Comparison of ENCODE assay signal across 2 cellular contexts in genomic region chr14:96103560-96104460, GRCh38.
TF ChIP-seq lines count a peak whose summit lies in the region.

No MANE protein-coding gene starts in this region.

TF ChIP-seq in SK-N-SH, 30 proteins besides CTCF, POLR2A, EP300 and RAD21 (continued from another document):
- TF ChIP-seq, protein P1, sequence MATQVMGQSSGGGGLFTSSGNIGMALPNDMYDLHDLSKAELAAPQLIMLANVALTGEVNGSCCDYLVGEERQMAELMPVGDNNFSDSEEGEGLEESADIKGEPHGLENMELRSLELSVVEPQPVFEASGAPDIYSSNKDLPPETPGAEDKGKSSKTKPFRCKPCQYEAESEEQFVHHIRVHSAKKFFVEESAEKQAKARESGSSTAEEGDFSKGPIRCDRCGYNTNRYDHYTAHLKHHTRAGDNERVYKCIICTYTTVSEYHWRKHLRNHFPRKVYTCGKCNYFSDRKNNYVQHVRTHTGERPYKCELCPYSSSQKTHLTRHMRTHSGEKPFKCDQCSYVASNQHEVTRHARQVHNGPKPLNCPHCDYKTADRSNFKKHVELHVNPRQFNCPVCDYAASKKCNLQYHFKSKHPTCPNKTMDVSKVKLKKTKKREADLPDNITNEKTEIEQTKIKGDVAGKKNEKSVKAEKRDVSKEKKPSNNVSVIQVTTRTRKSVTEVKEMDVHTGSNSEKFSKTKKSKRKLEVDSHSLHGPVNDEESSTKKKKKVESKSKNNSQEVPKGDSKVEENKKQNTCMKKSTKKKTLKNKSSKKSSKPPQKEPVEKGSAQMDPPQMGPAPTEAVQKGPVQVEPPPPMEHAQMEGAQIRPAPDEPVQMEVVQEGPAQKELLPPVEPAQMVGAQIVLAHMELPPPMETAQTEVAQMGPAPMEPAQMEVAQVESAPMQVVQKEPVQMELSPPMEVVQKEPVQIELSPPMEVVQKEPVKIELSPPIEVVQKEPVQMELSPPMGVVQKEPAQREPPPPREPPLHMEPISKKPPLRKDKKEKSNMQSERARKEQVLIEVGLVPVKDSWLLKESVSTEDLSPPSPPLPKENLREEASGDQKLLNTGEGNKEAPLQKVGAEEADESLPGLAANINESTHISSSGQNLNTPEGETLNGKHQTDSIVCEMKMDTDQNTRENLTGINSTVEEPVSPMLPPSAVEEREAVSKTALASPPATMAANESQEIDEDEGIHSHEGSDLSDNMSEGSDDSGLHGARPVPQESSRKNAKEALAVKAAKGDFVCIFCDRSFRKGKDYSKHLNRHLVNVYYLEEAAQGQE (IDR thresholded peaks at IDR 0.05; ENCODE audit: low read depth, low read length): no peak
- no peak for TF ChIP-seq PBX3 (IDR thresholded peaks at IDR 0.05)
- TF ChIP-seq FOSL2 (IDR thresholded peaks at IDR 0.05; ENCODE audit: borderline replicate concordance, low read depth): no peak

TF ChIP-seq in SK-N-SH treated with all-trans-retinoic acid at 6 μM for 48 hours, 23 proteins besides CTCF, POLR2A, EP300 and RAD21 (continued from another document):
- TF ChIP-seq POU6F1 (CRISPR knock-in tag; IDR thresholded peaks at IDR 0.05; ENCODE audit: borderline replicate concordance, low read depth) (no peak), ZFP3 (CRISPR knock-in tag; IDR thresholded peaks at IDR 0.05) (no peak)
